ENCODE assay signal across 14 cellular contexts in genomic region chr9:19642256-19642655, GRCh38.
DNase-seq lines count a peak whose midpoint lies in the region; ATAC-seq and TF ChIP-seq lines count a peak whose summit lies in the region.
"Had no signal": no experiment of that assay in that cellular context is flagged by ENCODE, and none has a peak within 500 bp of the region (broad histone marks: within the 10 kb centered on the region; RNA-seq: fewer than 3 reads in every experiment).

No MANE protein-coding gene starts in this region.

- H3K4me1 ChIP-seq in left ventricle myocardium inferior (no peaks in the 10 kb centered on the region), PC-3 (ENCODE audit: insufficient read depth, low read length) (no peaks in the 10 kb centered on the region), psoas muscle (no peaks in the 10 kb centered on the region), ascending aorta (no peaks in the 10 kb centered on the region)
- H3K4me1 ChIP-seq: SJCRH30 had no signal

- TF ChIP-seq CTCF in left ventricle myocardium inferior (IDR thresholded peaks at IDR 0.05; ENCODE audit: borderline replicate concordance): no peak
- TF ChIP-seq CTCF in PC-3 (conservative IDR thresholded peaks at IDR 0.05; ENCODE audit: low read depth, low read length): no peak
- TF ChIP-seq CTCF in psoas muscle (IDR thresholded peaks at IDR 0.05): no peak
- no peak for TF ChIP-seq CTCF in ascending aorta (IDR thresholded peaks at IDR 0.05)
- TF ChIP-seq CTCF in omental fat pad (IDR thresholded peaks at IDR 0.05): no peak

- CTCF ChIA-PET in PC-3 (lab: Charles Lee): interaction anchor here (1.0 to 1.1 kb wide), 2 partner anchors 171 to 177 kb away, joined by 3 read pairs; no protein-coding TSS in a partner anchor

- H3K4me2 ChIP-seq in PC-3 (ENCODE audit: low read length): no peak overlapping the region

- peak; percentile 34 for ATAC-seq in Right ventricle myocardium inferior
- peak; percentile 53 for ATAC-seq in PC-3
- no peak for ATAC-seq in psoas muscle
- no peak for ATAC-seq in omental fat pad (ENCODE audit: low FRiP score)
- ATAC-seq: mucosa of descending colon had no signal

- DNase-seq in Right ventricle myocardium inferior (ENCODE audit: missing footprints) (no peak), left ventricle myocardium inferior (no peak), PC-3 (peak; percentile 10), hippocampal formation (lab: John Stamatoyannopoulos, UW) (peak; percentile 61 to 80), psoas muscle (no peak), SK-N-DZ (ENCODE audit: low spot score) (no peak), ascending aorta (ENCODE audit: low spot score in 2 of 2) (no peak), omental fat pad (ENCODE audit: low spot score) (no peak)
- DNase-seq: activated CD4-positive, CD25-positive, alpha-beta regulatory T cell treated with anti-CD3 and anti-CD28 coated beads, Interleukin-2, amount 50 U/mL, for 72 hours; AML-193; GDM1; mucosa of descending colon; NCI-H187 had no signal

- H3K36me3 ChIP-seq in left ventricle myocardium inferior (no peaks in the 10 kb centered on the region), PC-3 (ENCODE audit: low read depth, low read length) (no peaks in the 10 kb centered on the region), psoas muscle (ENCODE audit: insufficient read depth in 1 of 2, low read depth in 1 of 2) (no peaks in the 10 kb centered on the region), ascending aorta (no peaks in the 10 kb centered on the region)
- H3K36me3 ChIP-seq: SJCRH30 had no signal

- no peak overlapping the region for H3K4me3 ChIP-seq in left ventricle myocardium inferior
- no peak overlapping the region for H3K4me3 ChIP-seq in PC-3 (ENCODE audit: low read length)
- no peak overlapping the region for H3K4me3 ChIP-seq in psoas muscle
- no peak overlapping the region for H3K4me3 ChIP-seq in ascending aorta
- H3K4me3 ChIP-seq: mucosa of descending colon, SJCRH30 had no signal

- WGBS in psoas muscle, 3 donors: 67 to 77% (median 70%) methylated on average over 2 of the region's 2 CpGs

- POLR2A ChIA-PET in PC-3 (lab: Charles Lee; ENCODE audit: unreplicated experiment): no interaction called here

- H3K27ac ChIP-seq in left ventricle myocardium inferior (replicated peaks) (no peak overlapping the region), PC-3 (ENCODE audit: low read length) (no peak overlapping the region), psoas muscle (no peak overlapping the region), ascending aorta (no peak overlapping the region)
- H3K27ac ChIP-seq: SJCRH30 had no signal

- H2AFZ ChIP-seq in PC-3 (ENCODE audit: low read length): no peak overlapping the region

- no TSS peak for BruUV-seq in PC-3 (replicated peaks; lab: Mats Ljungman, UMichigan)

- H3K79me2 ChIP-seq in PC-3 (ENCODE audit: low read length): no peaks in the 10 kb centered on the region

- intact Hi-C loops in Right ventricle myocardium inferior (cut with DNase I) (loop anchor here (10.0 kb wide), 1 partner anchor 147 kb away; no protein-coding TSS in a partner anchor), left ventricle myocardium inferior (cut with micrococcal nuclease) (no loop called here), PC-3 (cut with micrococcal nuclease) (loop anchor here (5.0 kb wide), 2 partner anchors 150 to 175 kb away; no protein-coding TSS in a partner anchor), psoas muscle (cut with DNase I) (loop anchor here in 1 of 2 donors (10.0 kb wide), 1 partner anchor 147 kb away; no protein-coding TSS in a partner anchor), ascending aorta (cut with DNase I) (no loop called here)

- no peaks in the 10 kb centered on the region for H3K9me3 ChIP-seq in left ventricle myocardium inferior (replicated peaks)
- H3K9me3 ChIP-seq in PC-3 (ENCODE audit: low read length): no peaks in the 10 kb centered on the region
- H3K9me3 ChIP-seq in psoas muscle: no peaks in the 10 kb centered on the region
- no peaks in the 10 kb centered on the region for H3K9me3 ChIP-seq in ascending aorta
- H3K9me3 ChIP-seq: mucosa of descending colon, SJCRH30 had no signal

- no peak overlapping the region for H3K9ac ChIP-seq in PC-3 (ENCODE audit: low read length)

- H3K9me2 ChIP-seq in PC-3 (replicated peaks; ENCODE audit: low read length): no peaks in the 10 kb centered on the region

- H4K20me1 ChIP-seq in PC-3 (ENCODE audit: low read length): no peaks in the 10 kb centered on the region

- H3K27me3 ChIP-seq in left ventricle myocardium inferior (ENCODE audit: low read depth) (peaks cover 4% of the 10 kb centered on the region), PC-3 (ENCODE audit: low read length) (peaks cover 29% of the 10 kb centered on the region; the same call in 1 of the 2 replicates), psoas muscle (ENCODE audit: insufficient read depth in 3 of 3, low read length in 2 of 3) (no peaks in the 10 kb centered on the region), ascending aorta (no peaks in the 10 kb centered on the region)
- H3K27me3 ChIP-seq: SJCRH30 had no signal

- no peaks in the 10 kb centered on the region for H3F3A ChIP-seq in PC-3 (ENCODE audit: low read length, unreplicated experiment)

Comparison
In these comparisons a context has a peak if more than half of its experiments do, and no peak if none do; other contexts are left out.
1. intact Hi-C loops: an anchor here in Right ventricle myocardium inferior (10.0 kb wide) and PC-3 (5.0 kb wide); none called in left ventricle myocardium inferior and ascending aorta.
2. ATAC-seq: peak in Right ventricle myocardium inferior (single experiment) and PC-3 (single experiment); none in psoas muscle (0 of 4) and omental fat pad (single experiment).
3. DNase-seq: peak in PC-3 (single experiment) and hippocampal formation (2 of 2); none in Right ventricle myocardium inferior (single experiment), left ventricle myocardium inferior (single experiment), psoas muscle (0 of 2), SK-N-DZ (single experiment), ascending aorta (0 of 2) and omental fat pad (single experiment).